ENCODE assay signal across 27 cellular contexts in the genomic region with DNA sequence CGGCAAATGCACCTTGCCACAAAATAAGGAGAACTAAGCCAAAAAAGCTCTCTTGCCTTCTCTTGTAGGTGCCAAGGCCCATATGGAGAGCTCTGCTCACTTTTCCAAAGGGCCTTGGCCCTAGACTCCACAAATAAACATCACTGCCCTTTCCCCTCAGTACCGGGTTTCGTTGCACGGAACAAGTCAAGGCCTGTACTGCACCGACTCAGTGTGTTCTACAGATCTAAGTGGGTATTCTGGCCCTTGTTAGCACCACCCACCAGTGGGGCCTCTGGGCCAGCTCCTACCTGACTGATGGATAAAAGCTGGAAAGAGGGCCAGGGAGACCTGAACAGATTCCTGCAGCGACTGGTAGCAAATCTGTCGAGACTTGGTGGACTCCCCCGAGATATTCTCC. TPM values are rescaled to one million over a fixed set of nuclear protein-coding genes. Genes with fewer than 3 reads are reported as not detected.
DNase-seq lines count a peak whose midpoint lies in the region; ATAC-seq lines count a peak whose summit lies in the region.
"Had no signal": no experiment of that assay in that cellular context is flagged by ENCODE, and none has a peak within 500 bp of the region (broad histone marks: within the 10 kb centered on the region; RNA-seq: fewer than 3 reads in every experiment).

No MANE protein-coding gene starts in this region.

- peak overlapping the region; percentile 57 to 80 for H3K27ac Mint-ChIP-seq in activated naive CD4-positive, alpha-beta T cell treated with anti-CD3 and anti-CD28 coated beads, Interleukin-2, amount 50 U/mL, for 72 hours
- no peak overlapping the region for H3K27ac Mint-ChIP-seq in activated naive CD4-positive, alpha-beta T cell treated with anti-CD3 and anti-CD28 coated beads, Interleukin-2, amount 10 ng/mL, durations not matched to agents 7 days and 5 days
- H3K27ac Mint-ChIP-seq in T-helper 17 cell, result peak overlapping the region; percentile 51

- 83% methylated on average over 8 of the region's 8 CpGs for WGBS in urinary bladder

- ATAC-seq in activated naive CD4-positive, alpha-beta T cell treated with anti-CD3 and anti-CD28 coated beads, Interleukin-2, amount 50 U/mL, for 72 hours, result no peak
- ATAC-seq in T-helper 17 cell (no peak), esophagus mucosa (peak; percentile 50)
- ATAC-seq: right cardiac atrium had no signal

- peaks cover 0 to 15% of the 10 kb centered on the region in 2 donors for H3K36me3 Mint-ChIP-seq in activated naive CD4-positive, alpha-beta T cell treated with anti-CD3 and anti-CD28 coated beads, Interleukin-2, amount 50 U/mL, for 72 hours
- peaks cover 75% of the 10 kb centered on the region for H3K36me3 Mint-ChIP-seq in activated naive CD4-positive, alpha-beta T cell treated with anti-CD3 and anti-CD28 coated beads, Interleukin-2, amount 10 ng/mL, durations not matched to agents 7 days and 5 days
- peaks cover 10% of the 10 kb centered on the region for H3K36me3 Mint-ChIP-seq in T-helper 17 cell (ENCODE audit: low read depth)

- CTCF ChIA-PET in activated naive CD4-positive, alpha-beta T cell treated with anti-CD3 and anti-CD28 coated beads, Interleukin-2, amount 10 ng/mL, durations not matched to agents 7 days and 5 days (lab: Charles Lee), result interaction anchor here (1.0 to 1.5 kb wide), 2 partner anchors 16 to 107 kb away, joined by 3 read pairs; no protein-coding TSS in a partner anchor

- no peak overlapping the region for H3K4me3 ChIP-seq in urinary bladder (ENCODE audit: low read depth, low read length)
- H3K4me3 ChIP-seq: ascending aorta, BLaER1 had no signal

- no peaks in the 10 kb centered on the region for H3K9me3 ChIP-seq in T-helper 17 cell (ENCODE audit: control insufficient read depth, low read length, poor library complexity, severe bottlenecking)
- H3K9me3 ChIP-seq: ascending aorta, BLaER1 had no signal

- peak overlapping the region; percentile 27 for H3K27ac ChIP-seq in urinary bladder (ENCODE audit: low read depth)
- H3K27ac ChIP-seq: ascending aorta, BLaER1, parathyroid adenoma had no signal

- DNase-seq in activated naive CD4-positive, alpha-beta T cell treated with anti-CD3 and anti-CD28 coated beads, Interleukin-2, amount 50 U/mL, for 72 hours (ENCODE audit: low spot score in 2 of 2), result peak in 1 of 2 donors; percentile 25
- no peak for DNase-seq in activated naive CD4-positive, alpha-beta T cell treated with anti-CD3 and anti-CD28 coated beads, Interleukin-2, amount 10 ng/mL, durations not matched to agents 7 days and 5 days
- DNase-seq in T-helper 17 cell (no peak), 8988T (no peak), NCI-H1694 (lab: John Stamatoyannopoulos, UW) (no peak), NAMALWA (ENCODE audit: low spot score) (no peak)
- DNase-seq: activated CD4-positive, alpha-beta T cell treated with anti-CD3 and anti-CD28 coated beads, Interleukin-2, amount 50 U/mL, for 48 hours; activated CD4-positive, CD25-positive, alpha-beta regulatory T cell; activated naive CD4-positive, alpha-beta T cell treated with Interleukin-2 at 50 U/mL for 16 hours; Calu3; effector CD8-positive, alpha-beta T cell; H7; kidney glomerular epithelial cell; naive B cell; NCI-H1436; NCI-H2171; right cardiac atrium; trophoblast cell had no signal

- H3K4me1 Mint-ChIP-seq in activated naive CD4-positive, alpha-beta T cell treated with anti-CD3 and anti-CD28 coated beads, Interleukin-2, amount 10 ng/mL, durations not matched to agents 7 days and 5 days, result peaks cover 3% of the 10 kb centered on the region
- H3K4me1 Mint-ChIP-seq in T-helper 17 cell, result peaks cover 11% of the 10 kb centered on the region

- H3K4me3 Mint-ChIP-seq in activated naive CD4-positive, alpha-beta T cell treated with anti-CD3 and anti-CD28 coated beads, Interleukin-2, amount 10 ng/mL, durations not matched to agents 7 days and 5 days, result no peak overlapping the region
- H3K4me3 Mint-ChIP-seq in T-helper 17 cell, result no peak overlapping the region
- H3K4me3 Mint-ChIP-seq: naive B cell had no signal

- H3K27me3 Mint-ChIP-seq in activated naive CD4-positive, alpha-beta T cell treated with anti-CD3 and anti-CD28 coated beads, Interleukin-2, amount 10 ng/mL, durations not matched to agents 7 days and 5 days, result no peaks in the 10 kb centered on the region
- H3K27me3 Mint-ChIP-seq in T-helper 17 cell, result no peaks in the 10 kb centered on the region
- H3K27me3 Mint-ChIP-seq: naive B cell had no signal

- H3K36me3 ChIP-seq in urinary bladder (ENCODE audit: insufficient read depth), result peaks cover 6% of the 10 kb centered on the region

- no peaks in the 10 kb centered on the region for H3K4me1 ChIP-seq in urinary bladder (ENCODE audit: insufficient read depth)
- H3K4me1 ChIP-seq: ascending aorta, BLaER1, parathyroid adenoma had no signal

- no peaks in the 10 kb centered on the region for H3K9me3 Mint-ChIP-seq in activated naive CD4-positive, alpha-beta T cell treated with anti-CD3 and anti-CD28 coated beads, Interleukin-2, amount 50 U/mL, for 72 hours
- H3K9me3 Mint-ChIP-seq in activated naive CD4-positive, alpha-beta T cell treated with anti-CD3 and anti-CD28 coated beads, Interleukin-2, amount 10 ng/mL, durations not matched to agents 7 days and 5 days, result no peaks in the 10 kb centered on the region
- H3K9me3 Mint-ChIP-seq: naive B cell had no signal

RNA-seq across cellular contexts. Expression of gene GSG1L, which starts 43.7 kb away (rescaled TPM):
- under 1 TPM in 1 of 2 donors, not detected in 1; 0.52 TPM for total RNA-seq in activated naive CD4-positive, alpha-beta T cell treated with anti-CD3 and anti-CD28 coated beads, Interleukin-2, amount 50 U/mL, for 72 hours
- total RNA-seq in T-helper 17 cell (not detected), esophagus mucosa (not detected), urinary bladder (1.7 TPM)
- polyA plus RNA-seq in urinary bladder, result 0.53 TPM
- total RNA-seq: ascending aorta, Calu3, chondrocyte, fibroblast of lung, glomerular endothelial cell, H7, M059J had no signal
- polyA plus RNA-seq: fibroblast of lung had no signal
